In the genomic region with DNA sequence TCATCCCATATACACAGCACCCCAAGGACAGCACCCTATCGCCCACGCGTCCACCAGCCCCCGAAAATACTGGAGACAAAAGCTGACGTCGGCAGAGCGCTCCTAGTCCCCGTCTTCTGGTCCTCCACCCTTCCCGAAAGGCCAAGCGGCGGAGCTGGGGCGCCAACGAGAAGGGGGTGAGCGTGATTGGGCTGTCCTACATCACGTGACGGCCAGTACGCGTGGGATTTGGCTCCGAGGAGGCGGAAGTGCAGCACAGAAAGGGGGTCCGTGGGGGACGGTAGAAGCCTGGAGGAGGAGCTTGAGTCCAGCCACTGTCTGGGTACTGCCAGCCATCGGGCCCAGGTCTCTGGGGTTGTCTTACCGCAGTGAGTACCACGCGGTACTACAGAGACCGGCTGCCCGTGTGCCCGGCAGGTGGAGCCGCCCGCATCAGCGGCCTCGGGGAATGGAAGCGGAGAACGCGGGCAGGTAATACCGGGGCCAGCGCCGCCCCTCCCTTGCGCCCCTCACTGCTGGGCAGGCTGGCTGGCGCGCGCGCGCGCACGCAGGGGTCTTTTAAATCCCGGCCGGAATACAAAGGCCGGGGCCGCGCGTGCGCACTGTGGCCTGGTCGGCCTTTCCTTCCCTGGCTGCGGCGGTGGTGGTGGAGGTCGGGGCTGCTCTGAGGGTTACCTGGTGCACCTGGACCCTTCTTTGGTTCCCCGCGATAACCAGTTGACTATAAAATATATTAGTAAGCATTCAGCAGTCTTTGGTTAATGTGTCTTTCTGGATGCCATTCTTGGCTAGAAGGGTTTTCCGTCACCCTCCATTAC, we compare ENCODE assay signal across 8 cellular contexts. TPM values are rescaled to one million over a fixed set of nuclear protein-coding genes. Genes with fewer than 3 reads are reported as not detected.
DNase-seq lines count a peak whose midpoint lies in the region; ATAC-seq, FAIRE-seq and TF ChIP-seq lines count a peak whose summit lies in the region.

TSS of gene TDG (plus strand) at position 283 of the 818 bp plus-strand sequence. CDS start at position 449, 166 bp downstream.

- DNase-seq in BE2C (peak; percentile 98), GM19239 (ENCODE audit: insufficient read length, low spot score) (peak; percentile 74), NCI-H524 treated with DMSO at 0.1 percent for 48 hours (lab: John Stamatoyannopoulos, UW) (peak; percentile 87), colonic mucosa (peak; percentile 99)
- peak; percentile 98 for DNase-seq in activated CD4-positive, alpha-beta T cell treated with anti-CD3 and anti-CD28 coated beads for 48 hours
- DNase-seq in stimulated activated CD4-positive, alpha-beta T cell treated with anti-CD3 and anti-CD28 coated beads, Interleukin-1b, Interleukin-23, amount 100 ng/mL, for 4 hours (ENCODE audit: low read depth in 2 of 2): peak; percentile 90

- intact Hi-C loops in colonic mucosa (cut with DNase I): no loop called here

- H3K36me3 ChIP-seq in BE2C (peaks cover 13% of the 10 kb centered on the region), colonic mucosa (no peaks in the 10 kb centered on the region)

- no peaks in the 10 kb centered on the region for H3K9me3 ChIP-seq in BE2C
- no peaks in the 10 kb centered on the region for H3K9me3 ChIP-seq in colonic mucosa

- ATAC-seq in HG03457 (IDR thresholded peaks at IDR 0.05; ENCODE audit: unreplicated experiment): peak; percentile 82

- H3K9ac ChIP-seq in colonic mucosa (ENCODE audit: low read depth in 2 of 2, low read length in 2 of 2): peak within 1 kb of the TSS; percentile 98

- peak; percentile 91 for FAIRE-seq in GM19239 (lab: Jason Lieb, UNC)

- TF ChIP-seq CTCF in BE2C (IDR thresholded peaks at IDR 0.05; ENCODE audit: low read depth, low read length): no peak
- TF ChIP-seq CTCF in colonic mucosa (IDR thresholded peaks at IDR 0.05): no peak

- H3K4me1 ChIP-seq in BE2C (no peaks in the 10 kb centered on the region), colonic mucosa (peaks cover 2% of the 10 kb centered on the region)

- H3K27ac ChIP-seq in colonic mucosa: peak within 1 kb of the TSS; percentile 87
- peak within 1 kb of the TSS; percentile 76 for H3K27ac ChIP-seq in layer of hippocampus (ENCODE audit: low read depth, low read length)

- H3K27me3 ChIP-seq in BE2C (no peaks in the 10 kb centered on the region), colonic mucosa (no peaks in the 10 kb centered on the region), layer of hippocampus (ENCODE audit: control insufficient read depth, insufficient read depth, low read length) (no peaks in the 10 kb centered on the region)

- H3K4me3 ChIP-seq in BE2C (ENCODE audit: low read depth, low read length) (peak within 1 kb of the TSS; percentile 98), colonic mucosa (peak within 1 kb of the TSS; percentile 77)

RNA-seq across cellular contexts. Expression of gene TDG, which starts in this region (rescaled TPM):
- polyA plus RNA-seq in BE2C (2012; ENCODE audit: insufficient read depth, insufficient read length, low read depth): 27.5 TPM
- total RNA-seq in colonic mucosa: 10 to 100 TPM; 24.0 to 29.9 TPM

Comparison
In these comparisons a context has a peak if more than half of its experiments do, and no peak if none do; other contexts are left out.
1. Peak in every context shown above with its lines: DNase-seq, ATAC-seq, H3K4me3 ChIP-seq and H3K27ac ChIP-seq.